24 cellular contexts compared by ENCODE assay signal in the genomic region with DNA sequence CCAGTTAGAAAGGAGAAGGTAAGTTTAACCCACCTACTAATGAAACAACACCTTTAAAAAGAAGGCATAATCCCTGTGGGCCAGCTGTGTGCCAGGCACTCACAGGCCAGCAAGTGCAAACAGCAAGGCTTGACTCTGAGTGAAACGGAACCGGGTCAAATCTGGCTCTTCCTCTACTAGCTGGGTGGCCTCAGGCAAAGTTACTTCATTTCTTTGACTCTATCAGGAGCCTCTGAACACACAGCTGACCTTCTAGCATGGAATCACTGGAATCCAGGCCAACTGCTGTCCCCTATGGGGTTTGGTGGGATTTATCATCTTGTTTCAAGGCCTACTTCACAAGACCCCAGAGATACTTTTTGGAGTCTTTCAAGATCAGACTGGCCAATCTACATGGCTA. TPM values are rescaled to one million over a fixed set of nuclear protein-coding genes. Genes with fewer than 3 reads are reported as not detected.
A peak's percentile ranks its signal among the peaks of the same experiment; 100 is the strongest.
DNase-seq lines count a peak whose midpoint lies in the region; ATAC-seq and TF ChIP-seq lines count a peak whose summit lies in the region.
"Had no signal": no experiment of that assay in that cellular context is flagged by ENCODE, and none has a peak within 500 bp of the region (broad histone marks: within the 10 kb centered on the region; RNA-seq: fewer than 3 reads in every experiment).

No MANE protein-coding gene starts in this region.

- in situ Hi-C loops in SK-MEL-5 (cut with HindIII; ENCODE audit: low pct_unique_long_range_greater_than_20kb, low sequenced_read_pairs), result no loop called here

- H3K18ac ChIP-seq in trophoblast cell (ENCODE audit: low read length), result no peak overlapping the region

- no peak overlapping the region for H2BK5ac ChIP-seq in trophoblast cell (ENCODE audit: low read depth, low read length, poor library complexity)

- no peak overlapping the region for H3K4ac ChIP-seq in trophoblast cell (ENCODE audit: low read depth, low read length)

- no peak overlapping the region for H2AK5ac ChIP-seq in trophoblast cell (ENCODE audit: low read length)

- no peak overlapping the region for H4K12ac ChIP-seq in trophoblast cell (ENCODE audit: low read depth, low read length)

- intact Hi-C loops in uterus (cut with DNase I; ENCODE audit: low total_unique reads), result no loop called here

- peak overlapping the region; percentile 99 for H3K27ac ChIP-seq in epithelial cell of prostate
- H3K27ac ChIP-seq in trophoblast cell (ENCODE audit: low read depth, low read length), result no peak overlapping the region
- peak overlapping the region in 1 of 2 donors; percentile 14 for H3K27ac ChIP-seq in uterus

- no peak overlapping the region for H4K8ac ChIP-seq in trophoblast cell (ENCODE audit: low read depth, low read length)

- no peaks in the 10 kb centered on the region for H3K79me1 ChIP-seq in trophoblast cell (ENCODE audit: low read length)

- no peak for ATAC-seq in omental fat pad (ENCODE audit: low FRiP score)
- ATAC-seq: GM23338 had no signal

- no peaks in the 10 kb centered on the region for H3K9me3 ChIP-seq in trophoblast cell (ENCODE audit: insufficient read depth, low read depth, low read length)
- H3K9me3 ChIP-seq in uterus, result no peaks in the 10 kb centered on the region
- H3K9me3 ChIP-seq: SK-N-SH had no signal

- no peak overlapping the region for H3K14ac ChIP-seq in trophoblast cell (ENCODE audit: low read length)

- H3K9ac ChIP-seq in trophoblast cell (ENCODE audit: low read length), result no peak overlapping the region
- H3K9ac ChIP-seq: SK-N-SH had no signal

- no peak for TF ChIP-seq POLR2A in uterus (IDR thresholded peaks at IDR 0.05)

- H2BK12ac ChIP-seq in trophoblast cell (ENCODE audit: low read length), result no peak overlapping the region

- no peak for TF ChIP-seq CTCF in omental fat pad (IDR thresholded peaks at IDR 0.05)
- TF ChIP-seq CTCF in uterus (IDR thresholded peaks at IDR 0.05), result no peak

- H3K27me3 ChIP-seq in trophoblast cell (ENCODE audit: insufficient read depth, low read length), result no peaks in the 10 kb centered on the region
- no peaks in the 10 kb centered on the region for H3K27me3 ChIP-seq in uterus

- H3K4me1 ChIP-seq in trophoblast cell (ENCODE audit: control insufficient read depth in 1 of 2, insufficient read depth in 2 of 2, low read length in 2 of 2), result peaks cover 6 to 12% of the 10 kb centered on the region in 2 experiments
- H3K4me1 ChIP-seq in uterus, result no peaks in the 10 kb centered on the region

- no peak overlapping the region for H3K23ac ChIP-seq in trophoblast cell (ENCODE audit: low read length)

- H2AFZ ChIP-seq in trophoblast cell (ENCODE audit: insufficient read depth, low read length, poor library complexity), result no peak overlapping the region
- H2AFZ ChIP-seq: GM23338 had no signal

- H3K79me2 ChIP-seq in trophoblast cell (ENCODE audit: control insufficient read depth, insufficient read depth, low read length, poor library complexity), result no peaks in the 10 kb centered on the region

- no peak overlapping the region for H3K4me2 ChIP-seq in trophoblast cell (ENCODE audit: low read length)
- H3K4me2 ChIP-seq: GM23338, SK-N-SH had no signal

- no peak overlapping the region for H3K4me3 ChIP-seq in trophoblast cell (ENCODE audit: low read depth, low read length)
- no peak overlapping the region for H3K4me3 ChIP-seq in uterus
- H3K4me3 ChIP-seq: GM23338 had no signal

- H3K36me3 ChIP-seq in trophoblast cell (ENCODE audit: control insufficient read depth in 1 of 2, insufficient read depth in 2 of 2, low read length in 2 of 2), result no peaks in the 10 kb centered on the region
- H3K36me3 ChIP-seq in uterus, result no peaks in the 10 kb centered on the region

- no peak overlapping the region for H4K91ac ChIP-seq in trophoblast cell (ENCODE audit: low read depth, low read length)

- H2BK120ac ChIP-seq in trophoblast cell (ENCODE audit: insufficient read depth, low read length, poor library complexity), result no peak overlapping the region

- DNase-seq in ELR (ENCODE audit: low read depth), result peak; percentile 15
- DNase-seq in SK-MEL-5 (ENCODE audit: low read depth, low spot score), result peak; percentile 78
- DNase-seq in epithelial cell of prostate (ENCODE audit: low read depth, low spot score), result no peak
- peak; percentile 70 to 83 for DNase-seq in trophoblast cell
- DNase-seq in stimulated activated CD8-positive, alpha-beta memory T cell treated with anti-CD3 and anti-CD28 coated beads, Interleukin-4, amount 100 ng/mL, for 48 hours, result no peak
- DNase-seq in omental fat pad (ENCODE audit: low spot score), result no peak
- DNase-seq in uterus, result no peak
- no peak for DNase-seq in NCI-H510A treated with DMSO at 0.1 percent for 48 hours (lab: John Stamatoyannopoulos, UW)
- DNase-seq: CD4-positive, CD25-positive, alpha-beta regulatory T cell; COR-L47; DMS79; GDM1; HCEC 1CT; KBM-7; NCI-H1092 treated with DMSO at 0.1 percent for 48 hours; NCI-H1436 treated with DMSO at 0.1 percent for 48 hours; NCI-H2029; NCI-H226; NCI-H524; NCI-H82; SHP77 treated with DMSO at 0.1 percent for 48 hours; SK-N-SH had no signal

- WGBS in trophoblast cell (ENCODE audit: extremely low coverage, insufficient coverage, insufficient read length), result no CpG with 5 or more reads among the region's 2 CpGs

RNA-seq across cellular contexts. Expression of a gene that starts 3.3 kb away (rescaled TPM):
- total RNA-seq in SK-MEL-5 (2014; rRNA removed; shearing (Covaris generic)), result 376 TPM in 2 replicates
- polyA plus RNA-seq in SK-MEL-5 (2015; cell fraction: cytosol; rRNA removed), result 138 and 163 TPM in 2 replicates
- polyA plus RNA-seq in SK-MEL-5 (2015; cell fraction: nucleus; rRNA removed), result 35.2 and 36.9 TPM in 2 replicates
- polyA plus RNA-seq in trophoblast cell (2013), result 7.9 and 8.4 TPM in 2 replicates
- total RNA-seq in omental fat pad (10 to 100 TPM in 1 of 4 donors, 1 to 10 TPM in 2, not detected in 1; 1.9 to 11.8 (median 4.0) TPM), uterus (10 to 100 TPM in 1 of 4 donors, 1 to 10 TPM in 2, not detected in 1; 1.3 to 56.8 (median 7.2) TPM)
- total RNA-seq: HT1080 had no signal

Comparison
In these comparisons a context has a peak if more than half of its experiments do, and no peak if none do; other contexts are left out.
1. DNase-seq: peak in ELR (single experiment), SK-MEL-5 (single experiment) and trophoblast cell (2 of 2); none in epithelial cell of prostate (single experiment), stimulated activated CD8-positive, alpha-beta memory T cell treated with anti-CD3 and anti-CD28 coated beads, Interleukin-4, amount 100 ng/mL, for 48 hours (single experiment), omental fat pad (single experiment), uterus (0 of 2) and NCI-H510A treated with DMSO at 0.1 percent for 48 hours (single experiment).